8 cellular contexts compared by ENCODE assay signal in genomic region chr11:64864473-64865285, GRCh38. TPM values are rescaled to one million over a fixed set of nuclear protein-coding genes. Genes with fewer than 3 reads are reported as not detected.
DNase-seq lines count a peak whose midpoint lies in the region; ATAC-seq and TF ChIP-seq lines count a peak whose summit lies in the region.

No MANE protein-coding gene starts in this region.

- peak; percentile 66 for DNase-seq in GM10248 (ENCODE audit: extremely low spot score)
- peak; percentile 57 for DNase-seq in activated CD8-positive, alpha-beta T cell treated with anti-CD3 and anti-CD28 coated beads, Interleukin-2, amount 10 ng/mL, durations not matched to agents 7 days and 5 days
- peak; percentile 95 for DNase-seq in fibroblast of peridontal ligament (ENCODE audit: extremely low read depth)
- DNase-seq in posterior vena cava (ENCODE audit: low spot score) = peak; percentile 95
- no peak for DNase-seq in NCI-H1436 treated with DMSO at 0.1 percent for 48 hours (lab: John Stamatoyannopoulos, UW)

- peak; percentile 11 for ATAC-seq in HG02840 (IDR thresholded peaks at IDR 0.05; ENCODE audit: low FRiP score, unreplicated experiment)
- ATAC-seq in activated CD8-positive, alpha-beta T cell treated with anti-CD3 and anti-CD28 coated beads, Interleukin-2, amount 10 ng/mL, durations not matched to agents 7 days and 5 days = peak; percentile 5
- no peak for ATAC-seq in HG03442 (IDR thresholded peaks at IDR 0.05; ENCODE audit: unreplicated experiment)
- ATAC-seq in GM21786 (IDR thresholded peaks at IDR 0.05; ENCODE audit: unreplicated experiment) = no peak

- POLR2A ChIA-PET in GM10248 (lab: Yijun Ruan, JAX) = interaction anchor here (1.8 to 13.1 kb wide), 5 partner anchors 8 to 15 kb away, joined by 7 to 225 read pairs (median 23); partner anchors contain the start of gene EHD1
- POLR2A ChIA-PET in activated CD8-positive, alpha-beta T cell treated with anti-CD3 and anti-CD28 coated beads, Interleukin-2, amount 10 ng/mL, durations not matched to agents 7 days and 5 days (lab: Charles Lee) = interaction anchor here (0.6 to 27.1 kb wide), 3 partner anchors 14 to 172 kb away, joined by 3 to 469 read pairs (median 109); partner anchors contain the start of gene EHD1

- H3K4me1 Mint-ChIP-seq in activated CD8-positive, alpha-beta T cell treated with anti-CD3 and anti-CD28 coated beads, Interleukin-2, amount 10 ng/mL, durations not matched to agents 7 days and 5 days (ENCODE audit: low read depth) = peaks cover 94% of the 10 kb centered on the region

- TF ChIP-seq CTCF in GM10248 (IDR thresholded peaks at IDR 0.05; ENCODE audit: control extremely low read depth, extremely low read depth, low read depth, missing control alignments) = no peak

- peaks cover 48% of the 10 kb centered on the region for H3K36me3 Mint-ChIP-seq in activated CD8-positive, alpha-beta T cell treated with anti-CD3 and anti-CD28 coated beads, Interleukin-2, amount 10 ng/mL, durations not matched to agents 7 days and 5 days (ENCODE audit: low read depth)

- H3K27me3 Mint-ChIP-seq in activated CD8-positive, alpha-beta T cell treated with anti-CD3 and anti-CD28 coated beads, Interleukin-2, amount 10 ng/mL, durations not matched to agents 7 days and 5 days (ENCODE audit: low read depth) = no peaks in the 10 kb centered on the region

- peak overlapping the region; percentile 63 for H3K4me3 Mint-ChIP-seq in activated CD8-positive, alpha-beta T cell treated with anti-CD3 and anti-CD28 coated beads, Interleukin-2, amount 10 ng/mL, durations not matched to agents 7 days and 5 days

- CTCF ChIA-PET in GM10248 (lab: Yijun Ruan, JAX) = interaction anchor here (0.7 to 33.1 kb wide), 3 partner anchors 15 to 162 kb away, joined by 3 to 1137 read pairs (median 356); partner anchors contain the start of genes CDC42BPG, EHD1 and SNX15
- CTCF ChIA-PET in activated CD8-positive, alpha-beta T cell treated with anti-CD3 and anti-CD28 coated beads, Interleukin-2, amount 10 ng/mL, durations not matched to agents 7 days and 5 days (lab: Charles Lee) = interaction anchor here (0.8 to 16.5 kb wide), 5 partner anchors 13 to 29 kb away, joined by 3 to 323 read pairs (median 75); partner anchors contain the start of genes CDC42BPG and EHD1

- peak overlapping the region; percentile 94 for H3K27ac Mint-ChIP-seq in activated CD8-positive, alpha-beta T cell treated with anti-CD3 and anti-CD28 coated beads, Interleukin-2, amount 10 ng/mL, durations not matched to agents 7 days and 5 days

- intact Hi-C loops in posterior vena cava (cut with DNase I) = no loop called here

- no peaks in the 10 kb centered on the region for H3K9me3 Mint-ChIP-seq in activated CD8-positive, alpha-beta T cell treated with anti-CD3 and anti-CD28 coated beads, Interleukin-2, amount 10 ng/mL, durations not matched to agents 7 days and 5 days (ENCODE audit: insufficient read depth)

RNA-seq across cellular contexts. Expression of gene EHD1, which starts 13.7 kb away (rescaled TPM):
- total RNA-seq in activated CD8-positive, alpha-beta T cell treated with anti-CD3 and anti-CD28 coated beads, Interleukin-2, amount 10 ng/mL, durations not matched to agents 7 days and 5 days = 100 to 1,000 TPM; 145 to 150 TPM
- 100 to 1,000 TPM; 135 to 164 TPM for total RNA-seq in posterior vena cava

RNA-seq across cellular contexts. Expression of gene CDC42BPG, which starts 20.2 kb away (rescaled TPM):
- total RNA-seq in activated CD8-positive, alpha-beta T cell treated with anti-CD3 and anti-CD28 coated beads, Interleukin-2, amount 10 ng/mL, durations not matched to agents 7 days and 5 days = 1 to 10 TPM in 1 of 2 experiments, under 1 TPM in 1; 0.61 to 1.2 TPM
- under 1 TPM; 0.37 to 0.38 TPM for total RNA-seq in posterior vena cava

RNA-seq across cellular contexts. Expression of gene ATG2A, which starts 52.3 kb away (rescaled TPM):
- 10 to 100 TPM; 20.6 to 23.1 TPM for total RNA-seq in activated CD8-positive, alpha-beta T cell treated with anti-CD3 and anti-CD28 coated beads, Interleukin-2, amount 10 ng/mL, durations not matched to agents 7 days and 5 days
- 10 to 100 TPM; 12.3 to 14.9 TPM for total RNA-seq in posterior vena cava

RNA-seq across cellular contexts. Expression of gene MEN1, which starts 54.3 kb away (rescaled TPM):
- total RNA-seq in activated CD8-positive, alpha-beta T cell treated with anti-CD3 and anti-CD28 coated beads, Interleukin-2, amount 10 ng/mL, durations not matched to agents 7 days and 5 days = 10 to 100 TPM; 32.9 to 34.0 TPM
- 1 to 10 TPM; 9.2 to 9.4 TPM for total RNA-seq in posterior vena cava

RNA-seq across cellular contexts. Expression of gene PPP2R5B, which starts 59.8 kb away (rescaled TPM):
- 10 to 100 TPM; 13.7 to 14.0 TPM for total RNA-seq in activated CD8-positive, alpha-beta T cell treated with anti-CD3 and anti-CD28 coated beads, Interleukin-2, amount 10 ng/mL, durations not matched to agents 7 days and 5 days
- 10 to 100 TPM; 17.5 to 30.7 TPM for total RNA-seq in posterior vena cava

Comparison
In these comparisons a context has a peak if more than half of its experiments do, and no peak if none do; other contexts are left out.
1. ATAC-seq: peak in HG02840 (single experiment) and activated CD8-positive, alpha-beta T cell treated with anti-CD3 and anti-CD28 coated beads, Interleukin-2, amount 10 ng/mL, durations not matched to agents 7 days and 5 days (single experiment); none in HG03442 (single experiment) and GM21786 (single experiment).